Comparison of ENCODE assay signal across 11 cellular contexts in genomic region chr17:82913304-82914043, GRCh38.
DNase-seq lines count a peak whose midpoint lies in the region; ATAC-seq and TF ChIP-seq lines count a peak whose summit lies in the region.
"Had no signal": no experiment of that assay in that cellular context is flagged by ENCODE, and none has a peak within 500 bp of the region (broad histone marks: within the 10 kb centered on the region; RNA-seq: fewer than 3 reads in every experiment).

No MANE protein-coding gene starts in this region.

- H3K79me2 ChIP-seq in osteoblast (ENCODE audit: insufficient read depth, low read length) (no peaks in the 10 kb centered on the region), GM23248 (ENCODE audit: insufficient read depth) (no peaks in the 10 kb centered on the region)

- H3F3A ChIP-seq in GM23248 (ENCODE audit: insufficient read depth), result no peaks in the 10 kb centered on the region

- no peak overlapping the region for H2AFZ ChIP-seq in osteoblast (ENCODE audit: low read length)
- H2AFZ ChIP-seq in GM23248, result no peak overlapping the region

- H3K4me1 ChIP-seq in osteoblast (ENCODE audit: insufficient read depth, low read length) (peaks cover 7% of the 10 kb centered on the region), GM23248 (ENCODE audit: insufficient read depth) (no peaks in the 10 kb centered on the region)

- no peak for ATAC-seq in HG03045 (IDR thresholded peaks at IDR 0.05; ENCODE audit: unreplicated experiment)

- peaks cover 3% of the 10 kb centered on the region for H3K36me3 ChIP-seq in osteoblast (ENCODE audit: insufficient read depth, low read length)
- H3K36me3 ChIP-seq in GM23248 (ENCODE audit: low read depth), result no peaks in the 10 kb centered on the region

- H3K9ac ChIP-seq in GM23248, result no peak overlapping the region

- DNase-seq in G401 (ENCODE audit: low spot score), result peak; percentile 63
- peak; percentile 22 for DNase-seq in NCI-H69 (lab: John Stamatoyannopoulos, UW)
- DNase-seq in epithelial cell of esophagus (ENCODE audit: low read depth), result peak; percentile 27
- peak; percentile 78 for DNase-seq in osteoblast (ENCODE audit: insufficient read length, low spot score, missing footprints)
- no peak for DNase-seq in GM23248
- DNase-seq in activated gamma-delta T cell treated with Interleukin-2 at 50 U/mL for 16 hours, result no peak
- DNase-seq in OCI-M2 (lab: John Stamatoyannopoulos, UW; ENCODE audit: unreplicated experiment), result no peak
- DNase-seq: activated CD4-positive, alpha-beta T cell treated with anti-CD3 and anti-CD28 coated beads for 1 hour; NK-92 treated with Interleukin-12 subunit alpha and Interleukin-12 subunit beta, amount 100 ng/mL, for 24 hours; occipital lobe had no signal

- H4K20me1 ChIP-seq in osteoblast (ENCODE audit: insufficient read depth, low read length) (no peaks in the 10 kb centered on the region), GM23248 (ENCODE audit: insufficient read depth) (no peaks in the 10 kb centered on the region)

- in situ Hi-C loops in G401 (cut with HindIII; ENCODE audit: low sequenced_read_pairs) (no loop called here), GM23248 (cut with MboI) (no loop called here)

- H3K27me3 ChIP-seq in osteoblast (ENCODE audit: insufficient read depth, low read length) (no peaks in the 10 kb centered on the region), GM23248 (replicated peaks; ENCODE audit: insufficient read depth) (no peaks in the 10 kb centered on the region)

- no peaks in the 10 kb centered on the region for H3K9me3 ChIP-seq in osteoblast (ENCODE audit: low read depth, low read length)
- no peaks in the 10 kb centered on the region for H3K9me3 ChIP-seq in GM23248 (ENCODE audit: low read depth)

- no peaks in the 10 kb centered on the region for H3K9me2 ChIP-seq in GM23248 (ENCODE audit: insufficient read depth)

- 96 to 98% methylated on average over 39 to 44 of the region's 44 CpGs for WGBS in GM23248 (ENCODE audit: low coverage in 1 of 2, low lambda C conversion rate in 2 of 2, missing lambda C conversion rate in 2 of 2), 2 experiments

- H3K27ac ChIP-seq in osteoblast (ENCODE audit: low read depth, low read length) (no peak overlapping the region), GM23248 (no peak overlapping the region)

- H3K4me2 ChIP-seq in osteoblast (ENCODE audit: insufficient read depth, low read length) (no peak overlapping the region), GM23248 (ENCODE audit: unreplicated experiment) (no peak overlapping the region)

- peak; percentile 52 for TF ChIP-seq CTCF in epithelial cell of esophagus (IDR thresholded peaks at IDR 0.05; ENCODE audit: insufficient read depth, low read depth, low read length, missing control alignments)
- peak; percentile 9 for TF ChIP-seq CTCF in osteoblast (IDR thresholded peaks at IDR 0.05; ENCODE audit: extremely low read depth, low read depth, low read length)

- no peak overlapping the region for H3K4me3 ChIP-seq in epithelial cell of esophagus (ENCODE audit: low read length)
- no peak overlapping the region for H3K4me3 ChIP-seq in osteoblast (ENCODE audit: insufficient read depth, low read length)
- no peak overlapping the region for H3K4me3 ChIP-seq in GM23248

Comparison
In these comparisons a context has a peak if more than half of its experiments do, and no peak if none do; other contexts are left out.
1. DNase-seq: peak in G401 (single experiment), NCI-H69 (single experiment), epithelial cell of esophagus (single experiment) and osteoblast (single experiment); none in GM23248 (single experiment), activated gamma-delta T cell treated with Interleukin-2 at 50 U/mL for 16 hours (single experiment) and OCI-M2 (single experiment).